Comparison of ENCODE assay signal across 28 cellular contexts in the genomic region with DNA sequence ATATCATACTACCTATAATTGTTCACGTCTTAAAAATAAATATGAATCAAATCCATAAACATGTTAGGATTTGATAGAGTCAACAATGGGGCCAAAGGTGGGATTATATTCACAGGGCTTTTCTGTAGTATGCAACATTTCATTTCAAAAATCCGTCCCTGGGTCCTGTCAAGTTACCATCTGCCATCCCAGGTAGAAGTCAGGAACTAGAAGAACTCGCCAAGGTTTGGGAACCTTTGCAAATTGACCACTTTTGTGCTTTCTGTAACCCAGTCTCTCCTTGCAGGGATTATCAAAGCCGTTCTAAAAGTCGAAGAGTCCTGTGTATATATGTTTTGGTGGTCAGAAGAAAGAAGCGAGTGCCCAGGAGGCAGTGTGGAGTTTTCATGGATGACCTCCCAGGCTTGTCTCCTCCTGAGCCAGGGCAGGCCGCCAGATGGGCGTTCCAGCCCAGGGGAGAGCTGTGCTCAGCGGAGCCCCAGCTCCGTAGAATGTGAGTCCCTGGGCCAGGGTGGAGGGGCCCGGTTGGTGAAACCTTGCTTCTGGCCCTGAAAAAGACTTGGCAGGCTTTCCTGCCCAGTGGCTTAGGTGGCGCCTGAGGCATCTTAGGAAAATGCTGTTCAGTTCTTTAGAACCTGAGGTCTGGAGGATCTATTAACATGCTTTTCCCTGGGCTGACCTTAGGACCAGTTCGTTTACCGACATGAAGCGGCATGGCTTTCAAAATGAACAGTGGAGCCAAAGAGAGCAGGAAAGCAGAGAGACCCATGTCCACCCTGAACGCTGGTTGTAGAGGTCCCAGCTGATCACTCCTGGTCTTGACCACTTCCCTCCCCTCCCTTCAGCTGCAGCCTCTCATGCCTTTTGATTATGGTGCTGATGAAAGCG.
A peak's percentile ranks its signal among the peaks of the same experiment; 100 is the strongest.
DNase-seq lines count a peak whose midpoint lies in the region; ATAC-seq, FAIRE-seq and TF ChIP-seq lines count a peak whose summit lies in the region.
"Had no signal": no experiment of that assay in that cellular context is flagged by ENCODE, and none has a peak within 500 bp of the region (broad histone marks: within the 10 kb centered on the region; RNA-seq: fewer than 3 reads in every experiment).

No MANE protein-coding gene starts in this region.

- no peaks in the 10 kb centered on the region for H4K20me1 ChIP-seq in BLaER1 treated with 17β-estradiol and CSF1 and Interleukin-3, amounts not matched to agents 10 nM and 100 nM
- H4K20me1 ChIP-seq in HepG2 (ENCODE audit: insufficient read depth, low read length), result no peaks in the 10 kb centered on the region

- H3K4me3 Mint-ChIP-seq in stimulated activated naive CD8-positive, alpha-beta T cell treated with anti-CD3 and anti-CD28 coated beads, Interleukin-15, amount 100 ng/mL, for 72 hours, result no peak overlapping the region
- H3K4me3 Mint-ChIP-seq in activated naive CD4-positive, alpha-beta T cell treated with anti-CD3 and anti-CD28 coated beads, Interleukin-2, amount 10 ng/mL, durations not matched to agents 7 days and 5 days, result no peak overlapping the region
- H3K4me3 Mint-ChIP-seq: activated CD8-positive, alpha-beta memory T cell treated with anti-CD3 and anti-CD28 coated beads, Interleukin-2, amount 10 ng/mL, durations not matched to agents 7 days and 5 days; activated naive CD8-positive, alpha-beta T cell treated with anti-CD3 and anti-CD28 coated beads for 36 hours; activated T-helper 1 cell treated with anti-CD3 and anti-CD28 coated beads, Interleukin-12 subunit alpha, Interleukin-12 subunit beta, Interleukin-2, Interleukin-4 antibody, amounts not matched to agents 30 ng/mL and 10 ng/mL and 1 ng/mL, durations not matched to agents 14 hours and 24 hours and 36 hours; H9; mesothelial cell of epicardium; nephron; T-cell had no signal

- peak overlapping the region in 8 of 11 experiments; percentile 8 to 62 (median 49); a peak in 15 of 22 replicates for H3K4me2 ChIP-seq in BLaER1 treated with 17β-estradiol and CSF1 and Interleukin-3, amounts not matched to agents 10 nM and 100 nM
- H3K4me2 ChIP-seq in HepG2 (ENCODE audit: low read depth, low read length), result no peak overlapping the region
- H3K4me2 ChIP-seq: KMS-11 had no signal

- POLR2A ChIA-PET in HepG2 (lab: Yijun Ruan, JAX), result no interaction called here

- no peaks in the 10 kb centered on the region for H3K4me1 Mint-ChIP-seq in stimulated activated naive CD8-positive, alpha-beta T cell treated with anti-CD3 and anti-CD28 coated beads, Interleukin-15, amount 100 ng/mL, for 72 hours
- H3K4me1 Mint-ChIP-seq in activated naive CD4-positive, alpha-beta T cell treated with anti-CD3 and anti-CD28 coated beads, Interleukin-2, amount 10 ng/mL, durations not matched to agents 7 days and 5 days, result no peaks in the 10 kb centered on the region
- H3K4me1 Mint-ChIP-seq: activated CD8-positive, alpha-beta memory T cell treated with anti-CD3 and anti-CD28 coated beads, Interleukin-2, amount 10 ng/mL, durations not matched to agents 7 days and 5 days; activated naive CD8-positive, alpha-beta T cell treated with anti-CD3 and anti-CD28 coated beads for 36 hours; nephron; T-cell had no signal

- 0 out of 22 replicates have a peak overlapping the region, but pooled peaks of 1 of the 11 experiments have one; percentile 38 for H3K9ac ChIP-seq in BLaER1 treated with 17β-estradiol and CSF1 and Interleukin-3, amounts not matched to agents 10 nM and 100 nM
- no peak overlapping the region for H3K9ac ChIP-seq in HepG2 (ENCODE audit: insufficient read depth, low read depth, low read length)
- H3K9ac ChIP-seq: KMS-11 had no signal

- BruUV-seq in HepG2 (replicated peaks; lab: Mats Ljungman, UMichigan), result no TSS peak

- in situ Hi-C loops in HepG2 (cut with HindIII; ENCODE audit: extremely low pct_ligation_motif_present, low pct_unique_long_range_greater_than_20kb), result no loop called here

- H3K27ac ChIP-seq in BLaER1 treated with 17β-estradiol and CSF1 and Interleukin-3, amounts not matched to agents 10 nM and 100 nM, result no peak overlapping the region
- H3K27ac ChIP-seq in HepG2 (ENCODE audit: extremely low read length, insufficient read depth, low read length), result no peak overlapping the region
- H3K27ac ChIP-seq: C4-2B, gastrocnemius medialis, KMS-11, uterus had no signal

- WGBS in HepG2 (ENCODE audit: low lambda C conversion rate), result 25% methylated on average over 12 of the region's 17 CpGs

- CTCF ChIA-PET in HepG2 (lab: Yijun Ruan, JAX; ENCODE audit: low intra/inter-chr PET ratio, low total read pairs), result no interaction called here
- CTCF ChIA-PET in activated naive CD4-positive, alpha-beta T cell treated with anti-CD3 and anti-CD28 coated beads, Interleukin-2, amount 10 ng/mL, durations not matched to agents 7 days and 5 days (lab: Charles Lee), result interaction anchor here (0.9 kb wide), 2 partner anchors 9 to 127 kb away, joined by 4 to 5 read pairs; no protein-coding TSS in a partner anchor

- peak; percentile 82 for ATAC-seq in Right ventricle myocardium superior (ENCODE audit: poor library complexity)
- peak; percentile 53 for ATAC-seq in HepG2
- no peak for ATAC-seq in stimulated activated naive CD8-positive, alpha-beta T cell treated with anti-CD3 and anti-CD28 coated beads, Interleukin-15, amount 100 ng/mL, for 72 hours
- no peak for ATAC-seq in GM21723 (IDR thresholded peaks at IDR 0.05; ENCODE audit: unreplicated experiment)
- ATAC-seq: activated CD8-positive, alpha-beta memory T cell treated with anti-CD3 and anti-CD28 coated beads, Interleukin-2, amount 10 ng/mL, durations not matched to agents 7 days and 5 days; esophagus mucosa; gastrocnemius medialis; T-cell had no signal

- no peak for TF ChIP-seq CTCF in HepG2 (CRISPR knock-in tag; IDR thresholded peaks at IDR 0.05)

- intact Hi-C loops in Right ventricle myocardium superior (cut with DNase I), result no loop called here
- intact Hi-C loops in HepG2 (cut with micrococcal nuclease; ENCODE audit: unreplicated experiment), result no loop called here

- peak; percentile 80 for DNase-seq in M059J (ENCODE audit: low read depth)
- no peak for DNase-seq in Right ventricle myocardium superior
- no peak for DNase-seq in HepG2 (ENCODE audit: low spot score)
- DNase-seq in SHP77 treated with DMSO at 0.1 percent for 48 hours (lab: John Stamatoyannopoulos, UW), result no peak
- no peak for DNase-seq in stimulated activated naive CD8-positive, alpha-beta T cell treated with anti-CD3 and anti-CD28 coated beads, Interleukin-15, amount 100 ng/mL, for 72 hours
- no peak for DNase-seq in activated naive CD4-positive, alpha-beta T cell treated with anti-CD3 and anti-CD28 coated beads, Interleukin-2, amount 10 ng/mL, durations not matched to agents 7 days and 5 days
- DNase-seq: activated CD4-positive, alpha-beta T cell treated with anti-CD3 and anti-CD28 coated beads for 48 hours; activated CD8-positive, alpha-beta memory T cell treated with anti-CD3 and anti-CD28 coated beads, Interleukin-2, amount 10 ng/mL, durations not matched to agents 7 days and 5 days; activated naive CD8-positive, alpha-beta T cell treated with anti-CD3 and anti-CD28 coated beads for 36 hours; effector CD4-positive, alpha-beta T cell; gastrocnemius medialis; H9; kidney; NCI-H1694; NCI-H774; OCI-M1; uterus had no signal

- TF ChIP-seq EP300 in HepG2 (IDR thresholded peaks at IDR 0.05; ENCODE audit: low read depth in 2 of 2, low read length in 2 of 2), result no peak
- TF ChIP-seq EP300 in HepG2 (CRISPR knock-in tag; IDR thresholded peaks at IDR 0.05; ENCODE audit: borderline replicate concordance), result no peak

- no peak for TF ChIP-seq RAD21 in HepG2 (CRISPR knock-in tag; IDR thresholded peaks at IDR 0.05)

- peaks cover 0 to 48% (median 38%) of the 10 kb centered on the region in 10 experiments; a peak in 17 of 20 replicates for H3K4me1 ChIP-seq in BLaER1 treated with 17β-estradiol and CSF1 and Interleukin-3, amounts not matched to agents 10 nM and 100 nM
- no peaks in the 10 kb centered on the region for H3K4me1 ChIP-seq in HepG2 (ENCODE audit: insufficient read depth, low read length)
- H3K4me1 ChIP-seq: gastrocnemius medialis had no signal

- no peaks in the 10 kb centered on the region for H3K36me3 ChIP-seq in BLaER1 treated with 17β-estradiol and CSF1 and Interleukin-3, amounts not matched to agents 10 nM and 100 nM
- no peaks in the 10 kb centered on the region for H3K36me3 ChIP-seq in HepG2 (replicated peaks in 1 of 2; ENCODE audit: control insufficient read depth in 1 of 2, insufficient read depth in 2 of 2, low read length in 2 of 2)
- H3K36me3 ChIP-seq: gastrocnemius medialis, uterus had no signal

- FAIRE-seq in HepG2 (lab: Jason Lieb, UNC), result no peak
- FAIRE-seq: D721Med, GM18507, kidney had no signal

- no peak for TF ChIP-seq POLR2A in HepG2 (IDR thresholded peaks at IDR 0.05; ENCODE audit: insufficient read depth in 1 of 2, low read depth in 2 of 2, low read length in 2 of 2)

- H3K4me3 ChIP-seq in BLaER1 treated with 17β-estradiol and CSF1 and Interleukin-3, amounts not matched to agents 10 nM and 100 nM, result no peak overlapping the region
- no peak overlapping the region for H3K4me3 ChIP-seq in HepG2 (replicated peaks in 1 of 3; ENCODE audit: insufficient read depth in 1 of 3, low read depth in 2 of 3, low read length in 3 of 3)
- H3K4me3 ChIP-seq: gastrocnemius medialis, uterus had no signal

- peaks cover 0 to 6% (median 0%) of the 10 kb centered on the region in 11 experiments; a peak in 1 of 22 replicates for H3K9me3 ChIP-seq in BLaER1 treated with 17β-estradiol and CSF1 and Interleukin-3, amounts not matched to agents 10 nM and 100 nM (replicated peaks in 1 of 11)
- no peaks in the 10 kb centered on the region for H3K9me3 ChIP-seq in HepG2 (ENCODE audit: low read length)
- H3K9me3 ChIP-seq: gastrocnemius medialis, uterus had no signal

- no peak overlapping the region for H3K27ac Mint-ChIP-seq in stimulated activated naive CD8-positive, alpha-beta T cell treated with anti-CD3 and anti-CD28 coated beads, Interleukin-15, amount 100 ng/mL, for 72 hours
- no peak overlapping the region for H3K27ac Mint-ChIP-seq in activated naive CD4-positive, alpha-beta T cell treated with anti-CD3 and anti-CD28 coated beads, Interleukin-2, amount 10 ng/mL, durations not matched to agents 7 days and 5 days
- H3K27ac Mint-ChIP-seq: activated CD8-positive, alpha-beta memory T cell treated with anti-CD3 and anti-CD28 coated beads, Interleukin-2, amount 10 ng/mL, durations not matched to agents 7 days and 5 days; activated naive CD8-positive, alpha-beta T cell treated with anti-CD3 and anti-CD28 coated beads for 36 hours; activated T-helper 1 cell treated with anti-CD3 and anti-CD28 coated beads, Interleukin-12 subunit alpha, Interleukin-12 subunit beta, Interleukin-2, Interleukin-4 antibody, amounts not matched to agents 30 ng/mL and 10 ng/mL and 1 ng/mL, durations not matched to agents 14 hours and 24 hours and 36 hours; H9; mesothelial cell of epicardium; nephron; T-cell had no signal

- H3K79me2 ChIP-seq in HepG2 (ENCODE audit: insufficient read depth, low read length), result no peaks in the 10 kb centered on the region

- H3K27me3 ChIP-seq in BLaER1 treated with 17β-estradiol and CSF1 and Interleukin-3, amounts not matched to agents 10 nM and 100 nM, result no peaks in the 10 kb centered on the region
- peaks cover 2 to 3% of the 10 kb centered on the region in 2 experiments; a peak in 3 of 5 replicates for H3K27me3 ChIP-seq in HepG2 (ENCODE audit: control insufficient read depth in 1 of 2, insufficient read depth in 2 of 2, low read length in 2 of 2)
- H3K27me3 ChIP-seq: gastrocnemius medialis, uterus had no signal

- H3K9me3 Mint-ChIP-seq in stimulated activated naive CD8-positive, alpha-beta T cell treated with anti-CD3 and anti-CD28 coated beads, Interleukin-15, amount 100 ng/mL, for 72 hours, result no peaks in the 10 kb centered on the region
- H3K9me3 Mint-ChIP-seq in activated naive CD4-positive, alpha-beta T cell treated with anti-CD3 and anti-CD28 coated beads, Interleukin-2, amount 10 ng/mL, durations not matched to agents 7 days and 5 days, result no peaks in the 10 kb centered on the region
- H3K9me3 Mint-ChIP-seq: activated naive CD8-positive, alpha-beta T cell treated with anti-CD3 and anti-CD28 coated beads for 36 hours; activated T-helper 1 cell treated with anti-CD3 and anti-CD28 coated beads, Interleukin-12 subunit alpha, Interleukin-12 subunit beta, Interleukin-2, Interleukin-4 antibody, amounts not matched to agents 30 ng/mL and 10 ng/mL and 1 ng/mL, durations not matched to agents 14 hours and 24 hours and 36 hours; H9; mesothelial cell of epicardium; nephron; T-cell had no signal

- no peak overlapping the region for H2AFZ ChIP-seq in HepG2 (ENCODE audit: low read length)

- no peaks in the 10 kb centered on the region for H3K36me3 Mint-ChIP-seq in activated naive CD4-positive, alpha-beta T cell treated with anti-CD3 and anti-CD28 coated beads, Interleukin-2, amount 10 ng/mL, durations not matched to agents 7 days and 5 days
- H3K36me3 Mint-ChIP-seq: activated CD8-positive, alpha-beta memory T cell treated with anti-CD3 and anti-CD28 coated beads, Interleukin-2, amount 10 ng/mL, durations not matched to agents 7 days and 5 days; activated naive CD8-positive, alpha-beta T cell treated with anti-CD3 and anti-CD28 coated beads for 36 hours; mesothelial cell of epicardium; T-cell had no signal

- peaks cover 7% of the 10 kb centered on the region for H3K27me3 Mint-ChIP-seq in stimulated activated naive CD8-positive, alpha-beta T cell treated with anti-CD3 and anti-CD28 coated beads, Interleukin-15, amount 100 ng/mL, for 72 hours
- H3K27me3 Mint-ChIP-seq in activated naive CD4-positive, alpha-beta T cell treated with anti-CD3 and anti-CD28 coated beads, Interleukin-2, amount 10 ng/mL, durations not matched to agents 7 days and 5 days, result peaks cover 6% of the 10 kb centered on the region

Comparison
In these comparisons a context has a peak if more than half of its experiments do, and no peak if none do; other contexts are left out.
1. ATAC-seq: peak in Right ventricle myocardium superior (single experiment) and HepG2 (single experiment); none in stimulated activated naive CD8-positive, alpha-beta T cell treated with anti-CD3 and anti-CD28 coated beads, Interleukin-15, amount 100 ng/mL, for 72 hours (single experiment) and GM21723 (single experiment).